Comparison of ENCODE assay signal across 1 cellular context in the genomic region with DNA sequence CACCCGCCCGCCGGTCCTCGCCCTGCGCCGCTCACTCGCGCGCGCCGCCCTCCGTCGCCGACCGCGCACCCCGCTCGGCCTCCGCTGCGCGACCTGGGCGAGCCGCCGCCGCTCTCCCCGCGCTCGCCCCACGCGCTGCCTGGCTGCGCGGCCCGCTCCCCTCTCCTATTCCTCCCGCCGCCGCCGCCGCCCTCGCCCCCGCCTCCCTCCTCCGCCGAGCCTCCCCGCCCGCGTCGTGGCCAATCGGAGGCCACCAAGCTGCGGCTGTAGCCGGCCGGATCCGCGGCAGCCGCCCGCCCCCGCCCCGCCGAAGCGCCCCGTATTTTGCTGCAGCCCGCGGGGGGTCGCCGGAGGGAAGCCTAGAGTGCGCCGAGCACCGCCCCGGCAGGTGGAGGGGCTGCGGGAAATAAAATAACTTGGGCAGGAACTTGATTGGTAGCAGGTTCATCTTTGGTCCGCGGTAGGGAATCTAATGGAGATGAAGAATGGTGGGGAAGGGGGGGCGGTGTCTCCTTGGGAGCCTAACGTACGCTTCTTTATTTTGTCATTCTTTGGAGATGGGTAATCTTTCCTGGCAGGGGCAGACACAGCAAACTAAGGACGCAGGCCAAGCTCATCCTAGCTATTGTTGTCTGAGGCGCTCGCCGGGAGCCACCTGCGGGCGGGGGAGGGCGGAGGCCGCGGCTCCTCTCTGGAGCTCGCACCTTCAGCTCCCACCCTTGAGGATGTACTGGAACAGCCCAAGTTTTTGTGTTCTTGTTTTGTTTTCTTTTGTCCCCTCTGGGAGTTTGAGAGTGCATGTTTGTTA.
A peak's percentile ranks its signal among the peaks of the same experiment; 100 is the strongest.
TF ChIP-seq lines count a peak whose summit lies in the region.

No MANE protein-coding gene starts in this region.

TF ChIP-seq in HepG2, 621 proteins besides CTCF, POLR2A, EP300 and RAD21:
- TF ChIP-seq, protein P1, sequence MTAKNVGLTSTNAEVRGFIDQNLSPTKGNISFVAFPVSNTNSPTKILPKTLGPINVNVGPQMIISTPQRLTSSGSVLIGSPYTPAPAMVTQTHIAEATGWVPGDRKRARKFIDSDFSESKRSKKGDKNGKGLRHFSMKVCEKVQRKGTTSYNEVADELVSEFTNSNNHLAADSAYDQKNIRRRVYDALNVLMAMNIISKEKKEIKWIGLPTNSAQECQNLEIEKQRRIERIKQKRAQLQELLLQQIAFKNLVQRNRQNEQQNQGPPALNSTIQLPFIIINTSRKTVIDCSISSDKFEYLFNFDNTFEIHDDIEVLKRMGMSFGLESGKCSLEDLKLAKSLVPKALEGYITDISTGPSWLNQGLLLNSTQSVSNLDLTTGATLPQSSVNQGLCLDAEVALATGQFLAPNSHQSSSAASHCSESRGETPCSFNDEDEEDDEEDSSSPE (CRISPR knock-in tag; IDR thresholded peaks at IDR 0.05): 0 out of 2 replicates have a peak, but pooled peaks have one; percentile 27
- TF ChIP-seq SAP130 (CRISPR knock-in tag; IDR thresholded peaks at IDR 0.05; ENCODE audit: low read depth) (0 out of 2 replicates have a peak, but pooled peaks have one; percentile 11), BCL6 (CRISPR knock-in tag; IDR thresholded peaks at IDR 0.05) (0 out of 2 replicates have a peak, but pooled peaks have one; percentile 26), NFYC (CRISPR knock-in tag; IDR thresholded peaks at IDR 0.05) (peak; percentile 21; the same call in 1 of the 2 replicates), SOX5 (CRISPR knock-in tag; IDR thresholded peaks at IDR 0.05; ENCODE audit: borderline replicate concordance) (0 out of 2 replicates have a peak, but pooled peaks have one; percentile 33), ZFP82 (CRISPR knock-in tag; IDR thresholded peaks at IDR 0.05; ENCODE audit: borderline replicate concordance) (peak; percentile 73; the same call in 1 of the 2 replicates), ZBTB1 (CRISPR knock-in tag; IDR thresholded peaks at IDR 0.05; ENCODE audit: borderline replicate concordance) (no peak), ZBTB21 (CRISPR knock-in tag; IDR thresholded peaks at IDR 0.05) (no peak), KDM2A (CRISPR knock-in tag; IDR thresholded peaks at IDR 0.05; ENCODE audit: borderline replicate concordance, low read depth) (0 out of 2 replicates have a peak, but pooled peaks have one; percentile 22), ZNF816 (CRISPR knock-in tag; IDR thresholded peaks at IDR 0.05; ENCODE audit: borderline replicate concordance) (peak; percentile 73; the same call in 1 of the 2 replicates), HDAC1 (CRISPR knock-in tag; IDR thresholded peaks at IDR 0.05) (peak; percentile 46), SOX13 (IDR thresholded peaks at IDR 0.05) (no peak), SOX13 (CRISPR knock-in tag; conservative IDR thresholded peaks at IDR 0.05 in 1 of 2, IDR thresholded peaks at IDR 0.05 in 1 of 2) (peak in 1 of 2 experiments; percentile 37; a peak in 1 of 4 replicates), ARNT2 (CRISPR knock-in tag; IDR thresholded peaks at IDR 0.05; ENCODE audit: low read depth) (0 out of 2 replicates have a peak, but pooled peaks have one; percentile 36), HOXA9 (CRISPR knock-in tag; IDR thresholded peaks at IDR 0.05; ENCODE audit: borderline replicate concordance) (no peak), SMAD9 (CRISPR knock-in tag; IDR thresholded peaks at IDR 0.05) (no peak), NFKB2 (CRISPR knock-in tag; IDR thresholded peaks at IDR 0.05; ENCODE audit: borderline replicate concordance) (0 out of 2 replicates have a peak, but pooled peaks have one; percentile 13), FOXC1 (CRISPR knock-in tag; IDR thresholded peaks at IDR 0.05; ENCODE audit: borderline replicate concordance) (no peak), GABPB1 (CRISPR knock-in tag; IDR thresholded peaks at IDR 0.05) (0 out of 2 replicates have a peak, but pooled peaks have one; percentile 4), HIVEP1 (CRISPR knock-in tag; IDR thresholded peaks at IDR 0.05) (no peak), ZNF772 (CRISPR knock-in tag; IDR thresholded peaks at IDR 0.05) (0 out of 2 replicates have a peak, but pooled peaks have one; percentile 35), ZNF558 (CRISPR knock-in tag; IDR thresholded peaks at IDR 0.05; ENCODE audit: borderline replicate concordance) (no peak), SOX6 (IDR thresholded peaks at IDR 0.05) (no peak), SOX6 (CRISPR knock-in tag; IDR thresholded peaks at IDR 0.05) (peak; percentile 38; the same call in 1 of the 2 replicates), NR2F2 (IDR thresholded peaks at IDR 0.05; ENCODE audit: borderline replicate concordance, low read depth) (no peak), ZFP62 (CRISPR knock-in tag; IDR thresholded peaks at IDR 0.05) (no peak), STAG1 (CRISPR knock-in tag; IDR thresholded peaks at IDR 0.05) (peak; percentile 58)
- TF ChIP-seq, protein P2, sequence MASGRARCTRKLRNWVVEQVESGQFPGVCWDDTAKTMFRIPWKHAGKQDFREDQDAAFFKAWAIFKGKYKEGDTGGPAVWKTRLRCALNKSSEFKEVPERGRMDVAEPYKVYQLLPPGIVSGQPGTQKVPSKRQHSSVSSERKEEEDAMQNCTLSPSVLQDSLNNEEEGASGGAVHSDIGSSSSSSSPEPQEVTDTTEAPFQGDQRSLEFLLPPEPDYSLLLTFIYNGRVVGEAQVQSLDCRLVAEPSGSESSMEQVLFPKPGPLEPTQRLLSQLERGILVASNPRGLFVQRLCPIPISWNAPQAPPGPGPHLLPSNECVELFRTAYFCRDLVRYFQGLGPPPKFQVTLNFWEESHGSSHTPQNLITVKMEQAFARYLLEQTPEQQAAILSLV (CRISPR knock-in tag; IDR thresholded peaks at IDR 0.05; ENCODE audit: borderline replicate concordance): 0 out of 2 replicates have a peak, but pooled peaks have one; percentile 26
- TF ChIP-seq, protein P3, sequence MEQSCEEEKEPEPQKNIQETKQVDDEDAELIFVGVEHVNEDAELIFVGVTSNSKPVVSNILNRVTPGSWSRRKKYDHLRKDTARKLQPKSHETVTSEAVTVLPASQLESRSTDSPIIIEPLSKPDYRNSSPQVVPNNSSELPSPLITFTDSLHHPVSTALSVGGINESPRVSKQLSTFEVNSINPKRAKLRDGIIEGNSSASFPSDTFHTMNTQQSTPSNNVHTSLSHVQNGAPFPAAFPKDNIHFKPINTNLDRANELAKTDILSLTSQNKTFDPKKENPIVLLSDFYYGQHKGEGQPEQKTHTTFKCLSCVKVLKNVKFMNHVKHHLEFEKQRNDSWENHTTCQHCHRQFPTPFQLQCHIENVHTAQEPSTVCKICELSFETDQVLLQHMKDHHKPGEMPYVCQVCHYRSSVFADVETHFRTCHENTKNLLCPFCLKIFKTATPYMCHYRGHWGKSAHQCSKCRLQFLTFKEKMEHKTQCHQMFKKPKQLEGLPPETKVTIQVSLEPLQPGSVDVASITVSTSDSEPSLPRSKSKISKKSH (CRISPR knock-in tag; IDR thresholded peaks at IDR 0.05; ENCODE audit: borderline replicate concordance): no peak
- TF ChIP-seq, protein P4, sequence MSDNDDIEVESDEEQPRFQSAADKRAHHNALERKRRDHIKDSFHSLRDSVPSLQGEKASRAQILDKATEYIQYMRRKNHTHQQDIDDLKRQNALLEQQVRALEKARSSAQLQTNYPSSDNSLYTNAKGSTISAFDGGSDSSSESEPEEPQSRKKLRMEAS (IDR thresholded peaks at IDR 0.05): 0 out of 2 replicates have a peak, but pooled peaks have one; percentile 1
- TF ChIP-seq, protein P5, sequence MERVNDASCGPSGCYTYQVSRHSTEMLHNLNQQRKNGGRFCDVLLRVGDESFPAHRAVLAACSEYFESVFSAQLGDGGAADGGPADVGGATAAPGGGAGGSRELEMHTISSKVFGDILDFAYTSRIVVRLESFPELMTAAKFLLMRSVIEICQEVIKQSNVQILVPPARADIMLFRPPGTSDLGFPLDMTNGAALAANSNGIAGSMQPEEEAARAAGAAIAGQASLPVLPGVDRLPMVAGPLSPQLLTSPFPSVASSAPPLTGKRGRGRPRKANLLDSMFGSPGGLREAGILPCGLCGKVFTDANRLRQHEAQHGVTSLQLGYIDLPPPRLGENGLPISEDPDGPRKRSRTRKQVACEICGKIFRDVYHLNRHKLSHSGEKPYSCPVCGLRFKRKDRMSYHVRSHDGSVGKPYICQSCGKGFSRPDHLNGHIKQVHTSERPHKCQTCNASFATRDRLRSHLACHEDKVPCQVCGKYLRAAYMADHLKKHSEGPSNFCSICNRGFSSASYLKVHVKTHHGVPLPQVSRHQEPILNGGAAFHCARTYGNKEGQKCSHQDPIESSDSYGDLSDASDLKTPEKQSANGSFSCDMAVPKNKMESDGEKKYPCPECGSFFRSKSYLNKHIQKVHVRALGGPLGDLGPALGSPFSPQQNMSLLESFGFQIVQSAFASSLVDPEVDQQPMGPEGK (CRISPR knock-in tag; IDR thresholded peaks at IDR 0.05): 0 out of 2 replicates have a peak, but pooled peaks have one; percentile 13
- TF ChIP-seq, protein P6, sequence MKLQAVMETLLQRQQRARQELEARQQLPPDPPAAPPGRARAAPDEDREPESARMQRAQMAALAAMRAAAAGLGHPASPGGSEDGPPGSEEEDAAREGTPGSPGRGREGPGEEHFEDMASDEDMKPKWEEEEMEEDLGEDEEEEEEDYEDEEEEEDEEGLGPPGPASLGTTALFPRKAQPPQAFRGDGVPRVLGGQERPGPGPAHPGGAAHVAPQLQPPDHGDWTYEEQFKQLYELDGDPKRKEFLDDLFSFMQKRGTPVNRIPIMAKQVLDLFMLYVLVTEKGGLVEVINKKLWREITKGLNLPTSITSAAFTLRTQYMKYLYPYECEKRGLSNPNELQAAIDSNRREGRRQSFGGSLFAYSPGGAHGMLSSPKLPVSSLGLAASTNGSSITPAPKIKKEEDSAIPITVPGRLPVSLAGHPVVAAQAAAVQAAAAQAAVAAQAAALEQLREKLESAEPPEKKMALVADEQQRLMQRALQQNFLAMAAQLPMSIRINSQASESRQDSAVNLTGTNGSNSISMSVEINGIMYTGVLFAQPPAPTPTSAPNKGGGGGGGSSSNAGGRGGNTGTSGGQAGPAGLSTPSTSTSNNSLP (IDR thresholded peaks at IDR 0.05; ENCODE audit: low read depth, low read length): no peak
